ENCODE assay signal across 35 cellular contexts in the genomic region with DNA sequence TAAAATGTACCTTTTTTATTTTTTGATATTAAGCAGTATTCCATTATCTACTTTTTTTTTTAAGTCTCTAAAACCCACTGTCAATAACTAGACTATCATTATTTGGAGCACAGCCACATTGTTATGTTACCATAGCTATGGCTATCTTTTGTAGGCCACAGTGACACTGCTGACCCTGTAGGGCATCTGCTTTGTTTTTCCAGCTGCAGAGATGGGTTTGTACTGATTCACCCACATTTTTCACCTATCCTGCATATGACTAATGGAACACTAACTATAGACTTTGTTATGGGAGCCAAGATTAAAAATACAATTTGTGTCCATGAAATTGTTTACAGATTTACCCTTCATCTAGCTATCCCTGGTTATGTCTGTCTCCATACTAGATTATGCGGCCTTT. TPM values are rescaled to one million over a fixed set of nuclear protein-coding genes. Genes with fewer than 3 reads are reported as not detected.
DNase-seq lines count a peak whose midpoint lies in the region; ATAC-seq, FAIRE-seq and TF ChIP-seq lines count a peak whose summit lies in the region.
"Had no signal": no experiment of that assay in that cellular context is flagged by ENCODE, and none has a peak within 500 bp of the region (broad histone marks: within the 10 kb centered on the region; RNA-seq: fewer than 3 reads in every experiment).

No MANE protein-coding gene starts in this region.

- no peaks in the 10 kb centered on the region for H3K79me2 ChIP-seq in K562 (ENCODE audit: control insufficient read depth, insufficient read depth, low read length)
- H3K79me2 ChIP-seq: parathyroid adenoma had no signal

- DNase-seq in EH (ENCODE audit: low read depth) (peak; percentile 54), HT1080 (ENCODE audit: low read depth) (peak; percentile 49), K562 (ENCODE audit: extremely low read depth in 1 of 4, low spot score in 3 of 4) (no peak), iris pigment epithelial cell (ENCODE audit: low read depth) (peak; percentile 71)
- DNase-seq in activated CD4-positive, alpha-beta T cell treated with anti-CD3 and anti-CD28 coated beads, Interleukin-2, amount 50 U/mL, for 4 hours: no peak
- DNase-seq: activated CD4-positive, CD25-positive, alpha-beta regulatory T cell treated with anti-CD3 and anti-CD28 coated beads, Interleukin-2, amount 50 U/mL, for 72 hours; activated CD8-positive, alpha-beta T cell treated with anti-CD3 and anti-CD28 coated beads, Interleukin-2, amount 10 ng/mL, durations not matched to agents 7 days and 5 days; activated effector memory CD4-positive, alpha-beta T cell treated with Interleukin-2 at 50 U/mL for 16 hours; activated naive CD8-positive, alpha-beta T cell treated with anti-CD3 and anti-CD28 coated beads for 36 hours; activated T-cell treated with anti-CD3 and anti-CD28 coated beads for 4 hours; effector memory CD8-positive, alpha-beta T cell; H7; hypothalamus; MG63; NCI-H1417 treated with DMSO at 0.1 percent for 48 hours; NCI-H2107; NCI-H510A; stimulated activated CD4-positive, alpha-beta T cell treated with anti-CD3 and anti-CD28 coated beads, Interleukin-15, amount 100 ng/mL, for 24 hours; stimulated activated naive CD8-positive, alpha-beta T cell treated with anti-CD3 and anti-CD28 coated beads, Interleukin-15, amount 100 ng/mL, for 72 hours; T-helper 1 cell; thyroid gland had no signal

- no peak overlapping the region for H3K4me2 ChIP-seq in K562 (ENCODE audit: insufficient read depth, low read length)

- intact Hi-C loops in K562 (cut with micrococcal nuclease): no loop called here

- no peak for ATAC-seq in K562
- ATAC-seq in HG02798 (IDR thresholded peaks at IDR 0.05; ENCODE audit: poor library complexity, unreplicated experiment): no peak
- ATAC-seq in GM21576 (IDR thresholded peaks at IDR 0.05; ENCODE audit: unreplicated experiment): no peak
- no peak for ATAC-seq in HG03460 (IDR thresholded peaks at IDR 0.05; ENCODE audit: unreplicated experiment)
- ATAC-seq: activated CD8-positive, alpha-beta T cell treated with anti-CD3 and anti-CD28 coated beads, Interleukin-2, amount 10 ng/mL, durations not matched to agents 7 days and 5 days; effector memory CD8-positive, alpha-beta T cell; gastroesophageal sphincter; sciatic nerve; stimulated activated naive CD8-positive, alpha-beta T cell treated with anti-CD3 and anti-CD28 coated beads, Interleukin-15, amount 100 ng/mL, for 72 hours had no signal

- CTCF ChIA-PET in K562 (lab: Yijun Ruan, JAX; ENCODE audit: low intra/inter-chr PET ratio): no interaction called here

- no peak overlapping the region for H3K9ac ChIP-seq in K562 (ENCODE audit: insufficient read depth in 1 of 2, low read depth in 2 of 2, low read length in 2 of 2)
- H3K9ac ChIP-seq: parathyroid adenoma had no signal

- WGBS in K562 (ENCODE audit: insufficient coverage, low coverage, missing lambda C conversion rate): 78% methylated on average over 1 of the region's 1 CpG

- BruUV-seq in K562 (replicated peaks; lab: Mats Ljungman, UMichigan): no TSS peak

- TF ChIP-seq POLR2A in K562 (conservative IDR thresholded peaks at IDR 0.05): no peak

- no peaks in the 10 kb centered on the region for H4K20me1 ChIP-seq in K562 (replicated peaks; ENCODE audit: control insufficient read depth, insufficient read depth, low read length)

- no peaks in the 10 kb centered on the region for H3K27me3 ChIP-seq in K562 (ENCODE audit: control insufficient read depth in 2 of 2, insufficient read depth in 2 of 2, low read length in 2 of 2)
- H3K27me3 ChIP-seq: esophagus muscularis mucosa, gastroesophageal sphincter, MG63, SJCRH30, thyroid gland had no signal

- H3K9me3 ChIP-seq in K562 (replicated peaks; ENCODE audit: control insufficient read depth, insufficient read depth, low read depth, low read length): no peaks in the 10 kb centered on the region
- H3K9me3 ChIP-seq: esophagus muscularis mucosa, gastroesophageal sphincter, MG63, SJCRH30, thyroid gland had no signal

- no peak for TF ChIP-seq CTCF in K562 (IDR thresholded peaks at IDR 0.05 in 2 of 3, conservative IDR thresholded peaks at IDR 0.05 in 1 of 3; ENCODE audit: insufficient read depth in 2 of 3, low read depth in 1 of 3, low read length in 3 of 3)

- no peak overlapping the region for H2AFZ ChIP-seq in K562 (ENCODE audit: low read depth, low read length)
- H2AFZ ChIP-seq: parathyroid adenoma had no signal

- no peak overlapping the region for H3K27ac ChIP-seq in K562 (ENCODE audit: extremely low read depth, low read depth, low read length)
- H3K27ac ChIP-seq: esophagus muscularis mucosa, gastroesophageal sphincter, parathyroid adenoma, SJCRH30, thyroid gland had no signal

- no peaks in the 10 kb centered on the region for H3K4me1 ChIP-seq in K562 (replicated peaks in 1 of 2; ENCODE audit: control insufficient read depth in 2 of 2, insufficient read depth in 2 of 2, low read length in 2 of 2)
- H3K4me1 ChIP-seq: esophagus muscularis mucosa, gastroesophageal sphincter, parathyroid adenoma, thyroid gland had no signal

- H3K4me3 ChIP-seq in K562: no peak overlapping the region
- H3K4me3 ChIP-seq: esophagus muscularis mucosa, gastroesophageal sphincter, MG63, SJCRH30, thyroid gland had no signal

- POLR2A ChIA-PET in K562 (lab: Yijun Ruan, JAX): interaction anchor here (0.6 to 0.8 kb wide), 2 partner anchors 17 to 148 kb away, joined by 3 read pairs; no protein-coding TSS in a partner anchor

- no peaks in the 10 kb centered on the region for H3K36me3 ChIP-seq in K562 (ENCODE audit: control insufficient read depth, insufficient read depth, low read length)
- H3K36me3 ChIP-seq: thyroid gland had no signal

- in situ Hi-C loops in K562 (cut with MboI): no loop called here

- no peak for TF ChIP-seq RAD21 in K562 (CRISPR knock-in tag; conservative IDR thresholded peaks at IDR 0.05 in 1 of 2, IDR thresholded peaks at IDR 0.05 in 1 of 2)

- FAIRE-seq in K562 (lab: Jason Lieb, UNC): no peak
- FAIRE-seq: G401.6, islet of Langerhans, TTC549 had no signal

- H3K9me1 ChIP-seq in K562 (ENCODE audit: control insufficient read depth, insufficient read depth, low read length): no peaks in the 10 kb centered on the region

- TF ChIP-seq EP300 in K562 (IDR thresholded peaks at IDR 0.05; ENCODE audit: low read length): no peak

TF ChIP-seq in K562, 482 proteins besides CTCF, POLR2A, EP300 and RAD21:
- TF ChIP-seq CBFA2T3 (IDR thresholded peaks at IDR 0.05) (peak; percentile 27; the same call in 1 of the 2 replicates), RBM39 (optimal IDR thresholded peaks at IDR 0.05; ENCODE audit: low read depth, low read length) (no peak)

RNA-seq across cellular contexts. Expression of a gene that starts 21.6 kb away (rescaled TPM):
- 0.06 TPM in 1 of 2 replicates, not detected in the other for total RNA-seq in HT1080 (2014; rRNA removed; shearing (Covaris generic))
- 0.14 and 0.35 TPM in 2 replicates for polyA plus RNA-seq in HT1080 (2015; cell fraction: cytosol; rRNA removed)
- 0.34 and 0.44 TPM in 2 replicates for polyA plus RNA-seq in HT1080 (2015; cell fraction: nucleus; rRNA removed)
- 4.9 and 10.4 TPM in 2 replicates for total RNA-seq in K562 (2011; cell fraction: chromatin; rRNA removed; ENCODE audit: low replicate concordance)
- 13.5 and 18.4 TPM in 2 replicates for total RNA-seq in K562 (2011; cell fraction: nucleolus; rRNA removed)
- total RNA-seq in K562 (2011; cell fraction: nucleoplasm; rRNA removed): 9.4 and 9.8 TPM in 2 replicates
- total RNA-seq in K562 (2014; rRNA removed): 1.4 and 1.8 TPM in 2 replicates
- total RNA-seq in K562 (2014; rRNA removed; fragmentation: Illumina TruSeq; extraction: Trizol): 0.40 and 0.48 TPM in 2 replicates
- 0.58 and 1.1 TPM in 2 replicates for total RNA-seq in K562 (2015; rRNA removed; fragmentation: Illumina TruSeq; extraction: Trizol)
- total RNA-seq in K562 (2021): 6.4 and 7.1 TPM in 2 replicates
- polyA plus RNA-seq in K562 (2011; rRNA removed): 0.24 and 0.31 TPM in 2 replicates
- 0.24 and 0.33 TPM in 2 replicates for polyA plus RNA-seq in K562 (2011; cell fraction: cytosol; rRNA removed)
- 4.0 and 5.2 TPM in 2 replicates for polyA plus RNA-seq in K562 (2011; cell fraction: nucleus; rRNA removed)
- polyA plus RNA-seq in K562 (2012): 2.7 and 5.2 TPM in 2 replicates
- 2.6 and 3.7 TPM in 2 replicates for polyA plus RNA-seq in K562 (2014; fragmentation: Illumina TruSeq; extraction: Trizol)
- under 1 TPM; 0.18 to 0.31 TPM for polyA plus RNA-seq in K562 (2014; fragmentation: Nextera tagmentation; extraction: Ambion mirVana)
- 2.3 and 2.6 TPM in 2 replicates for polyA plus RNA-seq in K562 (2014; rRNA removed)
- polyA minus RNA-seq in K562 (2011; rRNA and poly(A)+ RNA removed): 0.33 and 0.77 TPM in 2 replicates
- 1.5 and 2.0 TPM in 2 replicates for polyA minus RNA-seq in K562 (2011; cell fraction: cytosol; rRNA and poly(A)+ RNA removed)
- 9.6 and 13.6 TPM in 2 replicates for polyA minus RNA-seq in K562 (2011; cell fraction: nucleus; rRNA and poly(A)+ RNA removed)
- total RNA-seq: activated CD8-positive, alpha-beta T cell treated with anti-CD3 and anti-CD28 coated beads, Interleukin-2, amount 10 ng/mL, durations not matched to agents 7 days and 5 days; activated naive CD8-positive, alpha-beta T cell treated with anti-CD3 and anti-CD28 coated beads for 36 hours; mononuclear cell; sciatic nerve; thyroid gland had no signal
- polyA plus RNA-seq: CD14-positive monocyte, liver had no signal

Comparison
In these comparisons a context has a peak if more than half of its experiments do, and no peak if none do; other contexts are left out.
1. DNase-seq: peak in EH (single experiment), HT1080 (single experiment) and iris pigment epithelial cell (single experiment); none in K562 (0 of 4) and activated CD4-positive, alpha-beta T cell treated with anti-CD3 and anti-CD28 coated beads, Interleukin-2, amount 50 U/mL, for 4 hours (0 of 2).